In genomic region chr10:26860026-26860541, GRCh38 we compare ENCODE assay signal across 8 cellular contexts. TPM values are rescaled to one million over a fixed set of nuclear protein-coding genes. Genes with fewer than 3 reads are reported as not detected.
DNase-seq lines count a peak whose midpoint lies in the region; ATAC-seq, FAIRE-seq and TF ChIP-seq lines count a peak whose summit lies in the region.

No MANE protein-coding gene starts in this region.

- H3K4me3 ChIP-seq in A673 (ENCODE audit: low read depth, low read length, poor library complexity, severe bottlenecking) (peak overlapping the region; percentile 92), pancreas (peak overlapping the region; percentile 67 to 98 (median 96)), thyroid gland (replicated peaks in 1 of 3) (peak overlapping the region; percentile 71 to 92 (median 91))

- CTCF ChIA-PET in A673 (lab: Charles Lee): interaction anchor here (0.5 to 1.5 kb wide), 2 partner anchors 134 to 627 kb away, joined by 3 to 4 read pairs; no protein-coding TSS in a partner anchor

- peak; percentile 8 for ATAC-seq in GM18520 (IDR thresholded peaks at IDR 0.05; ENCODE audit: unreplicated experiment)
- ATAC-seq in HG03196 (IDR thresholded peaks at IDR 0.05; ENCODE audit: unreplicated experiment): peak; percentile 24
- peak; percentile 31 to 54 (median 44) for ATAC-seq in pancreas

- H3K27ac ChIP-seq in A673 (ENCODE audit: low read depth, low read length, poor library complexity, severe bottlenecking) (peak overlapping the region; percentile 94), pancreas (peak overlapping the region; percentile 91 to 99 (median 96)), thyroid gland (peak overlapping the region; percentile 93 to 95 (median 94))

- intact Hi-C loops in A673 (cut with micrococcal nuclease; ENCODE audit: unreplicated experiment): loop anchor here (5.0 kb wide), 1 partner anchor 108 kb away; no protein-coding TSS in a partner anchor
- intact Hi-C loops in head of caudate nucleus (cut with DNase I): loop anchor here (2.0 to 5.0 kb wide), 2 partner anchors 21 to 133 kb away; no protein-coding TSS in a partner anchor
- intact Hi-C loops in pancreas (cut with DNase I): no loop called here
- intact Hi-C loops in thyroid gland (cut with DNase I): loop anchor here (5.0 kb wide), 1 partner anchor 133 kb away; no protein-coding TSS in a partner anchor

- no peak for FAIRE-seq in pancreas (lab: Jason Lieb, UNC)

- 0 to 1% methylated on average over 35 to 36 of the region's 36 CpGs for WGBS in pancreas, 2 donors
- WGBS in thyroid gland, 2 donors: 0 to 2% methylated on average over 23 to 36 of the region's 36 CpGs

- H3K4me1 ChIP-seq in A673 (ENCODE audit: insufficient read depth, low read length, poor library complexity, severe bottlenecking) (peaks cover 20% of the 10 kb centered on the region), pancreas (peaks cover 2 to 28% (median 12%) of the 10 kb centered on the region in 3 donors), thyroid gland (peaks cover 11 to 26% of the 10 kb centered on the region in 2 donors)

- BruUV-seq in A673 (replicated peaks; lab: Mats Ljungman, UMichigan): no TSS peak

- peak overlapping the region; percentile 96 for H3K27ac Mint-ChIP-seq in activated naive CD4-positive, alpha-beta T cell treated with anti-CD3 and anti-CD28 coated beads, Interleukin-2, amount 50 U/mL, for 24 hours

- H3K27me3 Mint-ChIP-seq in activated naive CD4-positive, alpha-beta T cell treated with anti-CD3 and anti-CD28 coated beads, Interleukin-2, amount 50 U/mL, for 24 hours: no peaks in the 10 kb centered on the region

- H3K9me3 ChIP-seq in A673 (ENCODE audit: low read depth, low read length, poor library complexity, severe bottlenecking) (no peaks in the 10 kb centered on the region), pancreas (no peaks in the 10 kb centered on the region), thyroid gland (no peaks in the 10 kb centered on the region)

- H3K27me3 ChIP-seq in A673 (replicated peaks; ENCODE audit: insufficient read depth, low read depth, low read length, poor library complexity) (no peaks in the 10 kb centered on the region), pancreas (no peaks in the 10 kb centered on the region), thyroid gland (no peaks in the 10 kb centered on the region)

- TF ChIP-seq POLR2A in thyroid gland (IDR thresholded peaks at IDR 0.05): no peak

- no peaks in the 10 kb centered on the region for H3K36me3 ChIP-seq in A673 (ENCODE audit: insufficient read depth, low read length, poor library complexity, severe bottlenecking)
- H3K36me3 ChIP-seq in pancreas: no peaks in the 10 kb centered on the region
- H3K36me3 ChIP-seq in thyroid gland: no peaks in the 10 kb centered on the region

- peak overlapping the region; percentile 94 for H3K4me3 Mint-ChIP-seq in activated naive CD4-positive, alpha-beta T cell treated with anti-CD3 and anti-CD28 coated beads, Interleukin-2, amount 50 U/mL, for 24 hours

- no peak for TF ChIP-seq CTCF in A673 (conservative IDR thresholded peaks at IDR 0.05; ENCODE audit: low read depth, low read length)
- no peak for TF ChIP-seq CTCF in pancreas (IDR thresholded peaks at IDR 0.05)
- TF ChIP-seq CTCF in thyroid gland (IDR thresholded peaks at IDR 0.05): peak in 1 of 6 experiments; percentile 4

- H3K4me1 Mint-ChIP-seq in activated naive CD4-positive, alpha-beta T cell treated with anti-CD3 and anti-CD28 coated beads, Interleukin-2, amount 50 U/mL, for 24 hours: peaks cover 39% of the 10 kb centered on the region

- POLR2A ChIA-PET in A673 (lab: Charles Lee; ENCODE audit: low non-redundant PET): no interaction called here

- DNase-seq in A673 (ENCODE audit: low spot score) (peak; percentile 78), SHP77 treated with DMSO at 0.1 percent for 48 hours (lab: John Stamatoyannopoulos, UW) (peak; percentile 5), head of caudate nucleus (peak; percentile 10 to 74 (median 46)), pancreas (peak; percentile 45 to 86 (median 66)), thyroid gland (peak; percentile 62 to 63)

- no peaks in the 10 kb centered on the region for H3K9me3 Mint-ChIP-seq in activated naive CD4-positive, alpha-beta T cell treated with anti-CD3 and anti-CD28 coated beads, Interleukin-2, amount 50 U/mL, for 24 hours

- H3K36me3 Mint-ChIP-seq in activated naive CD4-positive, alpha-beta T cell treated with anti-CD3 and anti-CD28 coated beads, Interleukin-2, amount 50 U/mL, for 24 hours: peaks cover 2% of the 10 kb centered on the region

RNA-seq across cellular contexts. Expression of gene ABI1, which starts 0.7 kb away (rescaled TPM):
- total RNA-seq in A673 (2021) (66.2 and 70.5 TPM in 2 replicates), pancreas (10 to 100 TPM; 13.0 to 30.0 (median 19.2) TPM), thyroid gland (10 to 100 TPM; 42.7 to 72.3 (median 47.4) TPM)
- polyA plus RNA-seq in pancreas: 10 to 100 TPM; 13.1 to 18.1 TPM

Comparison
In these comparisons a context has a peak if more than half of its experiments do, and no peak if none do; other contexts are left out.
1. Peak in every context shown above with its lines: DNase-seq, ATAC-seq, H3K4me3 ChIP-seq and H3K27ac ChIP-seq.
2. DNase-seq: peak in every context shown above with its lines; median percentile 78 in A673; 66 in pancreas; 62 in thyroid gland; 46 in head of caudate nucleus; 5 in SHP77 treated with DMSO at 0.1 percent for 48 hours.
3. intact Hi-C loops: an anchor here in A673 (5.0 kb wide), head of caudate nucleus (2.0 to 5.0 kb wide) and thyroid gland (5.0 kb wide); none called in pancreas.